ENCODE assay signal across 37 cellular contexts in genomic region chr2:206698811-206699210, GRCh38. TPM values are rescaled to one million over a fixed set of nuclear protein-coding genes. Genes with fewer than 3 reads are reported as not detected.
"Had no signal": no experiment of that assay in that cellular context is flagged by ENCODE, and none has a peak within 500 bp of the region (broad histone marks: within the 10 kb centered on the region; RNA-seq: fewer than 3 reads in every experiment).

No MANE protein-coding gene starts in this region.

- H3K4me1 Mint-ChIP-seq: activated B cell treated with CpG ODN at 0.5 μM for 24 hours; activated T-helper 17 cell treated with anti-CD3 and anti-CD28 coated beads, Interleukin-2, amount 50 U/mL, for 72 hours had no signal

- H3K27ac Mint-ChIP-seq: activated B cell treated with CpG ODN at 0.5 μM for 24 hours; activated CD4-positive, alpha-beta memory T cell treated with anti-CD3 and anti-CD28 coated beads for 36 hours; activated CD4-positive, alpha-beta T cell treated with anti-CD3 and anti-CD28 coated beads, Interleukin-2, amount 10 ng/mL, durations not matched to agents 24 days and 14 days; activated CD8-positive, alpha-beta T cell treated with anti-CD3 and anti-CD28 coated beads for 36 hours; activated naive CD4-positive, alpha-beta T cell treated with anti-CD3 and anti-CD28 coated beads for 36 hours; activated naive CD4-positive, alpha-beta T cell treated with anti-CD3 and anti-CD28 coated beads, Interleukin-2, amount 50 U/mL, for 72 hours; activated naive CD8-positive, alpha-beta T cell treated with anti-CD3 and anti-CD28 coated beads for 36 hours; activated T-cell treated with anti-CD3 and anti-CD28 coated beads, Interleukin-2, amount 50 U/mL, for 72 hours; activated T-helper 1 cell treated with anti-CD3 and anti-CD28 coated beads, Interleukin-12 subunit alpha, Interleukin-12 subunit beta, Interleukin-2, Interleukin-4 antibody, amounts not matched to agents 30 ng/mL and 10 ng/mL and 1 ng/mL, durations not matched to agents 14 hours and 24 hours and 36 hours; activated T-helper 17 cell treated with anti-CD3 and anti-CD28 coated beads, Interleukin-2, amount 50 U/mL, for 72 hours; T-helper 1 cell treated with Interleukin-12 subunit alpha and Interleukin-12 subunit beta and Interleukin-4 antibody, amounts not matched to agents 30 μg/mL and 1 μg/mL, for 36 hours; T-helper 2 cell treated with Interferon-gamma antibody and Interleukin-4, amounts not matched to agents 5 μg/mL and 100 μg/mL, for 36 hours had no signal

- DNase-seq: activated B cell treated with CpG ODN at 0.5 μM for 24 hours; activated CD4-positive, alpha-beta memory T cell treated with anti-CD3 and anti-CD28 coated beads for 36 hours; activated CD4-positive, alpha-beta T cell treated with anti-CD3 and anti-CD28 coated beads for 4 hours; activated CD4-positive, alpha-beta T cell treated with anti-CD3 and anti-CD28 coated beads, Interleukin-2, amount 10 ng/mL, durations not matched to agents 24 days and 14 days; activated CD4-positive, alpha-beta T cell treated with anti-CD3 and anti-CD28 coated beads, Interleukin-2, amount 50 U/mL, for 1 hour; activated CD4-positive, alpha-beta T cell treated with anti-CD3 and anti-CD28 coated beads, Interleukin-2, amount 50 U/mL, for 4 hours; activated CD4-positive, CD25-positive, alpha-beta regulatory T cell treated with anti-CD3 and anti-CD28 coated beads, Interleukin-2, amount 50 U/mL, for 72 hours; activated CD8-positive, alpha-beta memory T cell treated with anti-CD3 and anti-CD28 coated beads, Interleukin-2, amount 50 U/mL, for 4 hours; activated CD8-positive, alpha-beta T cell treated with anti-CD3 and anti-CD28 coated beads for 36 hours; activated effector memory CD4-positive, alpha-beta T cell treated with anti-CD3 and anti-CD28 coated beads, Interleukin-2, amount 50 U/mL, for 16 hours; activated gamma-delta T cell treated with Interleukin-2 at 50 U/mL for 16 hours; activated naive CD4-positive, alpha-beta T cell; activated naive CD4-positive, alpha-beta T cell treated with anti-CD3 and anti-CD28 coated beads for 36 hours; activated naive CD4-positive, alpha-beta T cell treated with anti-CD3 and anti-CD28 coated beads, Interleukin-2, amount 50 U/mL, for 16 hours; activated naive CD8-positive, alpha-beta T cell treated with anti-CD3 and anti-CD28 coated beads for 36 hours; activated T-cell treated with anti-CD3 and anti-CD28 coated beads for 4 hours; activated T-cell treated with anti-CD3 and anti-CD28 coated beads, Interleukin-2, amount 50 U/mL, for 1 hour; activated T-cell treated with anti-CD3 and anti-CD28 coated beads, Interleukin-2, amount 50 U/mL, for 4 hours; activated T-cell treated with anti-CD3 and anti-CD28 coated beads, Interleukin-2, amount 50 U/mL, for 72 hours; adrenal gland; amniotic stem cell; aorta; body of pancreas; brain microvascular endothelial cell; central memory CD4-positive, alpha-beta T cell; T-helper 1 cell; T-helper 2 cell; T-helper 9 cell had no signal

- ATAC-seq: activated CD8-positive, alpha-beta T cell treated with anti-CD3 and anti-CD28 coated beads for 36 hours; activated naive CD4-positive, alpha-beta T cell treated with anti-CD3 and anti-CD28 coated beads, Interleukin-2, amount 50 U/mL, for 72 hours; activated T-cell treated with anti-CD3 and anti-CD28 coated beads, Interleukin-2, amount 50 U/mL, for 4 hours; activated T-cell treated with anti-CD3 and anti-CD28 coated beads, Interleukin-2, amount 50 U/mL, for 72 hours; activated T-helper 17 cell treated with anti-CD3 and anti-CD28 coated beads, Interleukin-2, amount 50 U/mL, for 72 hours; body of pancreas had no signal

- H3K4me3 Mint-ChIP-seq: activated B cell treated with CpG ODN at 0.5 μM for 24 hours; activated CD4-positive, alpha-beta memory T cell treated with anti-CD3 and anti-CD28 coated beads for 36 hours; activated CD4-positive, alpha-beta T cell treated with anti-CD3 and anti-CD28 coated beads, Interleukin-2, amount 10 ng/mL, durations not matched to agents 24 days and 14 days; activated CD8-positive, alpha-beta T cell treated with anti-CD3 and anti-CD28 coated beads for 36 hours; activated naive CD4-positive, alpha-beta T cell treated with anti-CD3 and anti-CD28 coated beads for 36 hours; activated naive CD8-positive, alpha-beta T cell treated with anti-CD3 and anti-CD28 coated beads for 36 hours; activated T-cell treated with anti-CD3 and anti-CD28 coated beads, Interleukin-2, amount 50 U/mL, for 4 hours; activated T-helper 1 cell treated with anti-CD3 and anti-CD28 coated beads, Interleukin-12 subunit alpha, Interleukin-12 subunit beta, Interleukin-2, Interleukin-4 antibody, amounts not matched to agents 30 ng/mL and 10 ng/mL and 1 ng/mL, durations not matched to agents 14 hours and 24 hours and 36 hours; activated T-helper 17 cell treated with anti-CD3 and anti-CD28 coated beads, Interleukin-2, amount 50 U/mL, for 72 hours; T-helper 1 cell treated with Interleukin-12 subunit alpha and Interleukin-12 subunit beta and Interleukin-4 antibody, amounts not matched to agents 30 μg/mL and 1 μg/mL, for 36 hours; T-helper 2 cell treated with Interferon-gamma antibody and Interleukin-4, amounts not matched to agents 5 μg/mL and 100 μg/mL, for 36 hours had no signal

- H3K9me3 Mint-ChIP-seq: activated B cell treated with CpG ODN at 0.5 μM for 24 hours; activated CD4-positive, alpha-beta memory T cell treated with anti-CD3 and anti-CD28 coated beads for 36 hours; activated CD4-positive, alpha-beta T cell treated with anti-CD3 and anti-CD28 coated beads, Interleukin-2, amount 10 ng/mL, durations not matched to agents 24 days and 14 days; activated CD8-positive, alpha-beta T cell treated with anti-CD3 and anti-CD28 coated beads for 36 hours; activated naive CD4-positive, alpha-beta T cell treated with anti-CD3 and anti-CD28 coated beads for 36 hours; activated naive CD4-positive, alpha-beta T cell treated with anti-CD3 and anti-CD28 coated beads, Interleukin-2, amount 50 U/mL, for 72 hours; activated naive CD8-positive, alpha-beta T cell treated with anti-CD3 and anti-CD28 coated beads for 36 hours; activated T-cell treated with anti-CD3 and anti-CD28 coated beads, Interleukin-2, amount 50 U/mL, for 4 hours; activated T-cell treated with anti-CD3 and anti-CD28 coated beads, Interleukin-2, amount 50 U/mL, for 72 hours; activated T-helper 1 cell treated with anti-CD3 and anti-CD28 coated beads, Interleukin-12 subunit alpha, Interleukin-12 subunit beta, Interleukin-2, Interleukin-4 antibody, amounts not matched to agents 30 ng/mL and 10 ng/mL and 1 ng/mL, durations not matched to agents 14 hours and 24 hours and 36 hours; activated T-helper 17 cell treated with anti-CD3 and anti-CD28 coated beads, Interleukin-2, amount 50 U/mL, for 72 hours; T-helper 1 cell treated with Interleukin-12 subunit alpha and Interleukin-12 subunit beta and Interleukin-4 antibody, amounts not matched to agents 30 μg/mL and 1 μg/mL, for 36 hours; T-helper 2 cell treated with Interferon-gamma antibody and Interleukin-4, amounts not matched to agents 5 μg/mL and 100 μg/mL, for 36 hours had no signal

- H3K36me3 Mint-ChIP-seq: activated CD4-positive, alpha-beta memory T cell treated with anti-CD3 and anti-CD28 coated beads for 36 hours; activated naive CD4-positive, alpha-beta T cell treated with anti-CD3 and anti-CD28 coated beads, Interleukin-2, amount 50 U/mL, for 72 hours; activated naive CD8-positive, alpha-beta T cell treated with anti-CD3 and anti-CD28 coated beads for 36 hours had no signal

RNA-seq across cellular contexts. Expression of gene DYTN, which starts 19.4 kb away (rescaled TPM):
- total RNA-seq: activated B cell treated with CpG ODN at 0.5 μM for 24 hours; activated CD4-positive, alpha-beta memory T cell treated with anti-CD3 and anti-CD28 coated beads for 36 hours; activated CD4-positive, alpha-beta T cell treated with anti-CD3 and anti-CD28 coated beads, Interleukin-2, amount 10 ng/mL, durations not matched to agents 24 days and 14 days; activated CD8-positive, alpha-beta memory T cell treated with anti-CD3 and anti-CD28 coated beads for 36 hours; activated CD8-positive, alpha-beta T cell treated with anti-CD3 and anti-CD28 coated beads for 36 hours; activated naive CD4-positive, alpha-beta T cell treated with anti-CD3 and anti-CD28 coated beads for 36 hours; activated naive CD4-positive, alpha-beta T cell treated with anti-CD3 and anti-CD28 coated beads, Interleukin-2, amount 50 U/mL, for 72 hours; activated naive CD8-positive, alpha-beta T cell treated with anti-CD3 and anti-CD28 coated beads for 36 hours; activated T-cell treated with anti-CD3 and anti-CD28 coated beads, Interleukin-2, amount 50 U/mL, for 4 hours; activated T-cell treated with anti-CD3 and anti-CD28 coated beads, Interleukin-2, amount 50 U/mL, for 72 hours; activated T-helper 1 cell treated with anti-CD3 and anti-CD28 coated beads, Interleukin-12 subunit alpha, Interleukin-12 subunit beta, Interleukin-2, Interleukin-4 antibody, amounts not matched to agents 30 ng/mL and 10 ng/mL and 1 ng/mL, durations not matched to agents 14 hours and 24 hours and 36 hours; activated T-helper 17 cell treated with anti-CD3 and anti-CD28 coated beads, Interleukin-2, amount 50 U/mL, for 72 hours; adrenal gland; aorta; astrocyte; body of pancreas; breast epithelium; cardiac septum had no signal

RNA-seq across cellular contexts. Expression of gene FAM237A, which starts 56.5 kb away (rescaled TPM):
- total RNA-seq: activated B cell treated with CpG ODN at 0.5 μM for 24 hours; activated CD4-positive, alpha-beta memory T cell treated with anti-CD3 and anti-CD28 coated beads for 36 hours; activated CD4-positive, alpha-beta T cell treated with anti-CD3 and anti-CD28 coated beads, Interleukin-2, amount 10 ng/mL, durations not matched to agents 24 days and 14 days; activated CD8-positive, alpha-beta memory T cell treated with anti-CD3 and anti-CD28 coated beads for 36 hours; activated CD8-positive, alpha-beta T cell treated with anti-CD3 and anti-CD28 coated beads for 36 hours; activated naive CD4-positive, alpha-beta T cell treated with anti-CD3 and anti-CD28 coated beads for 36 hours; activated naive CD4-positive, alpha-beta T cell treated with anti-CD3 and anti-CD28 coated beads, Interleukin-2, amount 50 U/mL, for 72 hours; activated naive CD8-positive, alpha-beta T cell treated with anti-CD3 and anti-CD28 coated beads for 36 hours; activated T-cell treated with anti-CD3 and anti-CD28 coated beads, Interleukin-2, amount 50 U/mL, for 4 hours; activated T-cell treated with anti-CD3 and anti-CD28 coated beads, Interleukin-2, amount 50 U/mL, for 72 hours; activated T-helper 1 cell treated with anti-CD3 and anti-CD28 coated beads, Interleukin-12 subunit alpha, Interleukin-12 subunit beta, Interleukin-2, Interleukin-4 antibody, amounts not matched to agents 30 ng/mL and 10 ng/mL and 1 ng/mL, durations not matched to agents 14 hours and 24 hours and 36 hours; activated T-helper 17 cell treated with anti-CD3 and anti-CD28 coated beads, Interleukin-2, amount 50 U/mL, for 72 hours; adrenal gland; aorta; astrocyte; body of pancreas; breast epithelium had no signal
